Comparison of ENCODE assay signal across 8 cellular contexts in the genomic region with DNA sequence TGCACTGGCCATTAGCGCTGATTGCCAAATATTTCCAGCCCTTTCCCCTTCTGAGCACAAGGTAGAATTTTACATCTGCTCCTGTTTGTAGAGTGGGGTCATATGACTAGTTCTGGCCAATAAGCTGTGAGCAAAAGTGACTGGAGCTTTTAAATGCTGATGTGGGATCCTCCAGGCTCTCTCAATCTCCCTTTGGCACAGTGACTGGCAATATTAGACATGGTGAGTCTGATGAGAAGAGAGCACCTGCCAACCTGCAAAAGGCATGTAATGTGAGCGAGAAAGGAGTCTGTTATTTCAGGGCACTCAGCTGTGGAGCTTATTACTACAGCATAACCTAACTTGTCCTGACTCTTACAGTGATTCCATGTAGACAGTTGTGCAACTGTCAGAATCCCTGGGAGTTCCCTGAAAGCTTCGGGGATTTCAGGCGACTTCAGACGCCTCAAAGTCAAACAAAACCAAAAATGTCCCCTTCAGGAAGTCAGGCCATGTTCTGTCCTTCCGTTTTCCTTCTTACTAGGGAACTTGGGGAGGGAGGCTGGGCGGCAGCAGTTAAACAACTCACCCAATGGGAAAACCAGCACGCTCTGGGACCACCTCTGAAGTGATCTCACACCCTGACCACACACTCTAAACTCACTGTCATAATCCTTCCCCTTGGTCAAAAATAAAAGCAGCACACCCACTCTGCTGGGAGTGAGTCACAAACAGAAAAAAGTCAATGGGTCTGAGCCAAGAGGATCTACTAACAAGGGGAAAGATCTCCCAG. TPM values are rescaled to one million over a fixed set of nuclear protein-coding genes. Genes with fewer than 3 reads are reported as not detected.
DNase-seq lines count a peak whose midpoint lies in the region; ATAC-seq, FAIRE-seq and TF ChIP-seq lines count a peak whose summit lies in the region.

No MANE protein-coding gene starts in this region.

- TF ChIP-seq POLR2A in GM12892 (IDR thresholded peaks at IDR 0.05; ENCODE audit: low read depth, low read length), result no peak

- peak; percentile 36 for ATAC-seq in GM18909 (IDR thresholded peaks at IDR 0.05; ENCODE audit: poor library complexity, unreplicated experiment)
- peak; percentile 67 for ATAC-seq in HG03432 (IDR thresholded peaks at IDR 0.05; ENCODE audit: unreplicated experiment)
- ATAC-seq in HG03025 (IDR thresholded peaks at IDR 0.05; ENCODE audit: low FRiP score, unreplicated experiment), result no peak

- DNase-seq in AG09319 (ENCODE audit: extremely low read depth, low read depth) (peak; percentile 72), UCSD-AML1 (lab: John Stamatoyannopoulos, UW; ENCODE audit: unreplicated experiment) (peak; percentile 73), fibroblast of gingiva (ENCODE audit: low read depth) (peak; percentile 86), GM12892 (ENCODE audit: insufficient read length) (no peak)
- DNase-seq in stimulated activated CD4-positive, alpha-beta T cell treated with anti-CD3 and anti-CD28 coated beads, Interleukin-15, amount 100 ng/mL, for 48 hours (ENCODE audit: low read depth in 2 of 2), result peak; percentile 35 to 43

- FAIRE-seq in GM12892 (lab: Jason Lieb, UNC), result no peak

- no peak for TF ChIP-seq CTCF in AG09319 (IDR thresholded peaks at IDR 0.05; ENCODE audit: low read depth, low read length)

RNA-seq across cellular contexts. Expression of gene RASSF5, which starts 3.6 kb away (rescaled TPM):
- polyA plus RNA-seq in GM12892 (2012; ENCODE audit: missing spikeins), result 43.0 TPM

RNA-seq across cellular contexts. Expression of gene IKBKE, which starts 33.5 kb away (rescaled TPM):
- polyA plus RNA-seq in GM12892 (2012; ENCODE audit: missing spikeins), result 13.8 TPM
